In genomic region chrX:125710403-125711062, GRCh38 we compare ENCODE assay signal across 16 cellular contexts.
DNase-seq lines count a peak whose midpoint lies in the region; ATAC-seq and TF ChIP-seq lines count a peak whose summit lies in the region.
"Had no signal": no experiment of that assay in that cellular context is flagged by ENCODE, and none has a peak within 500 bp of the region (broad histone marks: within the 10 kb centered on the region; RNA-seq: fewer than 3 reads in every experiment).

No MANE protein-coding gene starts in this region.

- TF ChIP-seq EP300 in esophagus muscularis mucosa (IDR thresholded peaks at IDR 0.05): no peak

- H2BK15ac ChIP-seq in neuronal stem cell (ENCODE audit: low read length): no peak overlapping the region

- no peak overlapping the region for H2AFZ ChIP-seq in neuronal stem cell (ENCODE audit: low read length)
- H2AFZ ChIP-seq: GM23248 had no signal

- no peak overlapping the region for H3K14ac ChIP-seq in neuronal stem cell (ENCODE audit: low read length)

- H2BK5ac ChIP-seq in neuronal stem cell (ENCODE audit: low read length): no peak overlapping the region

- no peaks in the 10 kb centered on the region for H3K27me3 ChIP-seq in H7 (ENCODE audit: control insufficient read depth, insufficient read depth, low read length)
- no peaks in the 10 kb centered on the region for H3K27me3 ChIP-seq in esophagus squamous epithelium
- no peaks in the 10 kb centered on the region for H3K27me3 ChIP-seq in neuronal stem cell (ENCODE audit: control insufficient read depth in 3 of 3, insufficient read depth in 3 of 3, low read depth in 1 of 3, low read length in 3 of 3)
- no peaks in the 10 kb centered on the region for H3K27me3 ChIP-seq in esophagus muscularis mucosa

- H4K8ac ChIP-seq in neuronal stem cell (ENCODE audit: low read depth, low read length): no peak overlapping the region

- no peak overlapping the region for H3K9ac ChIP-seq in neuronal stem cell (ENCODE audit: low read depth, low read length, poor library complexity)
- H3K9ac ChIP-seq: BLaER1, GM23248 had no signal

- H3K4me3 ChIP-seq in H7 (ENCODE audit: insufficient read depth, low read depth, low read length): no peak overlapping the region
- no peak overlapping the region for H3K4me3 ChIP-seq in esophagus squamous epithelium
- no peak overlapping the region for H3K4me3 ChIP-seq in neuronal stem cell (ENCODE audit: low read length in 2 of 2)
- no peak overlapping the region for H3K4me3 ChIP-seq in esophagus muscularis mucosa
- H3K4me3 ChIP-seq: BLaER1, GM23248 had no signal

- H2AK5ac ChIP-seq in neuronal stem cell (ENCODE audit: low read depth, low read length): no peak overlapping the region

- H2BK120ac ChIP-seq in neuronal stem cell (ENCODE audit: low read depth, low read length): no peak overlapping the region

- no peak overlapping the region for H3K23ac ChIP-seq in neuronal stem cell (ENCODE audit: low read depth, low read length, poor library complexity)

- peak; percentile 13 for DNase-seq in H7
- peak; percentile 78 for DNase-seq in NCI-H82 (lab: John Stamatoyannopoulos, UW)
- DNase-seq in esophagus squamous epithelium (lab: John Stamatoyannopoulos, UW): peak; percentile 0
- peak; percentile 0 for DNase-seq in neuronal stem cell (ENCODE audit: low spot score)
- DNase-seq in activated effector memory CD4-positive, alpha-beta T cell treated with Interleukin-2 at 50 U/mL for 16 hours: no peak
- DNase-seq in esophagus muscularis mucosa (ENCODE audit: extremely low spot score): no peak
- DNase-seq: 8988T; AML-193; Calu3; CD4-positive, CD25-positive, alpha-beta regulatory T cell; DND-41; GDM1; GM23248 had no signal

- ATAC-seq in GM21576 (IDR thresholded peaks at IDR 0.05; ENCODE audit: unreplicated experiment): no peak
- no peak for ATAC-seq in GM19328 (IDR thresholded peaks at IDR 0.05; ENCODE audit: unreplicated experiment)

- TF ChIP-seq POLR2A in esophagus squamous epithelium (IDR thresholded peaks at IDR 0.05): no peak
- TF ChIP-seq POLR2A in esophagus muscularis mucosa (IDR thresholded peaks at IDR 0.05; ENCODE audit: low read depth): no peak

- H3K4ac ChIP-seq in neuronal stem cell (ENCODE audit: low read length): no peak overlapping the region

- peak overlapping the region; percentile 84 for H2BK12ac ChIP-seq in neuronal stem cell (ENCODE audit: low read length)

- H3K18ac ChIP-seq in neuronal stem cell (ENCODE audit: low read length): no peak overlapping the region

- intact Hi-C loops in esophagus squamous epithelium (cut with DNase I) (no loop called here), esophagus muscularis mucosa (cut with DNase I) (no loop called here)

- TF ChIP-seq CTCF in esophagus squamous epithelium (IDR thresholded peaks at IDR 0.05) (no peak), esophagus muscularis mucosa (IDR thresholded peaks at IDR 0.05) (no peak)

- H3K27ac ChIP-seq in esophagus squamous epithelium (no peak overlapping the region), neuronal stem cell (replicated peaks; ENCODE audit: low read length) (peak overlapping the region; percentile 46), esophagus muscularis mucosa (replicated peaks in 1 of 4) (no peak overlapping the region)
- H3K27ac ChIP-seq: BLaER1, GM23248 had no signal

- H3K9me3 ChIP-seq in esophagus squamous epithelium (peaks cover 0 to 3% (median 0%) of the 10 kb centered on the region in 3 donors), neuronal stem cell (replicated peaks in 1 of 2; ENCODE audit: control insufficient read depth in 2 of 2, insufficient read depth in 1 of 2, low read depth in 1 of 2, low read length in 2 of 2) (no peaks in the 10 kb centered on the region), esophagus muscularis mucosa (no peaks in the 10 kb centered on the region)
- H3K9me3 ChIP-seq: BLaER1 had no signal

- no peaks in the 10 kb centered on the region for H3K79me1 ChIP-seq in neuronal stem cell (ENCODE audit: low read depth, low read length)

- H3K4me1 ChIP-seq in esophagus squamous epithelium: no peaks in the 10 kb centered on the region
- peaks cover 0 to 3% of the 10 kb centered on the region in 2 donors for H3K4me1 ChIP-seq in neuronal stem cell (ENCODE audit: control insufficient read depth in 2 of 2, insufficient read depth in 1 of 2, low read depth in 1 of 2, low read length in 2 of 2)
- no peaks in the 10 kb centered on the region for H3K4me1 ChIP-seq in esophagus muscularis mucosa
- H3K4me1 ChIP-seq: BLaER1 had no signal

- no peak overlapping the region for H3K4me2 ChIP-seq in neuronal stem cell (ENCODE audit: insufficient read depth, low read length, poor library complexity, severe bottlenecking)
- H3K4me2 ChIP-seq: BLaER1 had no signal

- peak overlapping the region; percentile 72 for H4K91ac ChIP-seq in neuronal stem cell (ENCODE audit: low read depth, low read length, poor library complexity)

- 89% methylated on average over 4 of the region's 8 CpGs; no CpG with 5 or more reads in 1 of the 2 donors for WGBS in esophagus squamous epithelium, 2 donors
- WGBS in neuronal stem cell (ENCODE audit: extremely low coverage in 2 of 2, insufficient read length in 2 of 2, insufficient replicate concordance in 1 of 2), 2 donors: no CpG with 5 or more reads among the region's 8 CpGs
- 89% methylated on average over 8 of the region's 8 CpGs for WGBS in esophagus muscularis mucosa

- H3K36me3 ChIP-seq in H7 (replicated peaks; ENCODE audit: control insufficient read depth, insufficient read depth, low read length): no peaks in the 10 kb centered on the region
- no peaks in the 10 kb centered on the region for H3K36me3 ChIP-seq in esophagus squamous epithelium
- H3K36me3 ChIP-seq in neuronal stem cell (replicated peaks in 1 of 2; ENCODE audit: control insufficient read depth in 2 of 2, insufficient read depth in 2 of 2, low read length in 2 of 2): no peaks in the 10 kb centered on the region
- H3K36me3 ChIP-seq in esophagus muscularis mucosa: no peaks in the 10 kb centered on the region
- H3K36me3 ChIP-seq: BLaER1 had no signal

Comparison
In these comparisons a context has a peak if more than half of its experiments do, and no peak if none do; other contexts are left out.
1. DNase-seq: peak in H7 (single experiment), NCI-H82 (single experiment), esophagus squamous epithelium (single experiment) and neuronal stem cell (single experiment); none in activated effector memory CD4-positive, alpha-beta T cell treated with Interleukin-2 at 50 U/mL for 16 hours (single experiment) and esophagus muscularis mucosa (single experiment).